Comparison of ENCODE assay signal across 8 cellular contexts in the genomic region with DNA sequence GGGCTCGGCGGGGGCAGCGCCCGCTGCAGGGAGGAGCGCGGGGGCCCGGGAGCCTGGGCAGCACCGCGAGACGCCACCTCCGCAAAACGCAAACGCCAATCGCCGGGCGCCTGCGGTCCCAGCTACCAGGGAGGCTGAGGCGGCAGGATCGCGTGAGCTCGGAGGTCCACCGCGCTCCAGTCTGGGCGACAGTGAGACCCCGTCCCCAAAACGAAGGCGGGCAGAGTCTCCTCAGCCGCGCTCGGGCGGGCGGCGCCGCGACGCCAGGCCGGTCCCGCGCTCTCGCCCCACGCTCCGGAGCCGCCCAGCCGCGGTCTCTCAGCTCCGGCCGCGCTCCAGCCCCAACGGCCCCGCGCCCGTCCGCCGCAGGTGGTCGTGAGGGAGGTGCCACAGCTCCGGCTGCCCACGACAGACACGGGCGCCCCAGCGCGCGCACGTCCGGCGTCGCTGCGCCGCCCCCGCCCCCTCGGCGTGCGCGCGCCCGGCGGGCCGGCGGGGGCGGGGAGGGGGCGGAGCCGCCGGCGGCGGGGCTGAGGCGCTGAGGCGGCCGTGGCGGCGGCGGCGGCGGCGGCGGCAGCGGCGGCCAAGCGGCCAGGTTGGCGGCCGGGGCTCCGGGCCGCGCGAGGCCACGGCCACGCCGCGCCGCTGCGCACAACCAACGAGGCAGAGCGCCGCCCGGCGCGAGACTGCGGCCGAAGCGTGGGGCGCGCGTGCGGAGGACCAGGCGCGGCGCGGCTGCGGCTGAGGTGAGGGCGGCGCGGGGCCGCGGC. TPM values are rescaled to one million over a fixed set of nuclear protein-coding genes. Genes with fewer than 3 reads are reported as not detected.
DNase-seq lines count a peak whose midpoint lies in the region; ATAC-seq lines count a peak whose summit lies in the region.

Gene ADARB1 (plus strand): TSS at position 533 of the 770 bp plus-strand sequence. CDS start 97,077 bp downstream, outside the sequence.

- no peaks in the 10 kb centered on the region for H3K9me3 ChIP-seq in right cardiac atrium (ENCODE audit: control insufficient read depth, low read length)

- peak within 1 kb of the TSS; percentile 71 for H3K27ac ChIP-seq in right cardiac atrium (ENCODE audit: low read length)

- ATAC-seq in GM19035 (IDR thresholded peaks at IDR 0.05; ENCODE audit: unreplicated experiment): peak; percentile 62
- ATAC-seq in right cardiac atrium: peak; percentile 59 to 81
- ATAC-seq in GM18873 (IDR thresholded peaks at IDR 0.05; ENCODE audit: low FRiP score, unreplicated experiment): no peak

- under 1% methylated on average over 123 of the region's 132 CpGs for WGBS in right cardiac atrium

- peaks cover 5% of the 10 kb centered on the region for H3K4me1 ChIP-seq in right cardiac atrium (ENCODE audit: control insufficient read depth, insufficient read depth, low read length)

- no peaks in the 10 kb centered on the region for H3K36me3 Mint-ChIP-seq in IgD-negative memory B cell

- intact Hi-C loops in right cardiac atrium (cut with DNase I): loop anchor here in 3 of 4 donors (10.0 kb wide), 3 partner anchors 49 to 109 kb away; no protein-coding TSS in a partner anchor

- H3K4me3 Mint-ChIP-seq in IgD-negative memory B cell: peak within 1 kb of the TSS; percentile 88 to 99 (median 96)

- H3K27me3 ChIP-seq in right cardiac atrium (ENCODE audit: control insufficient read depth, insufficient read depth): no peaks in the 10 kb centered on the region

- peak; percentile 96 for DNase-seq in AG20443 (ENCODE audit: low spot score)
- DNase-seq in T-helper 2 cell: peak; percentile 40 to 82 (median 56)
- peak in 40 of 58 donors; percentile 15 to 67 (median 46) for DNase-seq in anterior cingulate cortex (lab: John Stamatoyannopoulos, UW)
- peak; percentile 72 to 90 (median 89) for DNase-seq in right cardiac atrium
- no peak for DNase-seq in pulmonary artery endothelial cell (ENCODE audit: low read depth, low spot score)

- H3K27me3 Mint-ChIP-seq in IgD-negative memory B cell: peaks cover 3% of the 10 kb centered on the region

- no peaks in the 10 kb centered on the region for H3K9me3 Mint-ChIP-seq in IgD-negative memory B cell

- peaks cover 18 to 30% (median 29%) of the 10 kb centered on the region in 3 donors for H3K4me1 Mint-ChIP-seq in IgD-negative memory B cell

- peak within 1 kb of the TSS; percentile 90 for H3K4me3 ChIP-seq in right cardiac atrium (ENCODE audit: low read length)

- H3K27ac Mint-ChIP-seq in IgD-negative memory B cell: peak within 1 kb of the TSS; percentile 19 to 98 (median 85)

RNA-seq across cellular contexts. Expression of gene ADARB1, which starts in this region (rescaled TPM):
- polyA plus RNA-seq in IgD-negative memory B cell (4.5 TPM), right cardiac atrium (9.1 TPM)
- total RNA-seq in right cardiac atrium (10 to 100 TPM; 16.9 to 23.8 (median 19.4) TPM), pulmonary artery endothelial cell (18.8 and 30.6 TPM in 2 replicates)
